In the genomic region with DNA sequence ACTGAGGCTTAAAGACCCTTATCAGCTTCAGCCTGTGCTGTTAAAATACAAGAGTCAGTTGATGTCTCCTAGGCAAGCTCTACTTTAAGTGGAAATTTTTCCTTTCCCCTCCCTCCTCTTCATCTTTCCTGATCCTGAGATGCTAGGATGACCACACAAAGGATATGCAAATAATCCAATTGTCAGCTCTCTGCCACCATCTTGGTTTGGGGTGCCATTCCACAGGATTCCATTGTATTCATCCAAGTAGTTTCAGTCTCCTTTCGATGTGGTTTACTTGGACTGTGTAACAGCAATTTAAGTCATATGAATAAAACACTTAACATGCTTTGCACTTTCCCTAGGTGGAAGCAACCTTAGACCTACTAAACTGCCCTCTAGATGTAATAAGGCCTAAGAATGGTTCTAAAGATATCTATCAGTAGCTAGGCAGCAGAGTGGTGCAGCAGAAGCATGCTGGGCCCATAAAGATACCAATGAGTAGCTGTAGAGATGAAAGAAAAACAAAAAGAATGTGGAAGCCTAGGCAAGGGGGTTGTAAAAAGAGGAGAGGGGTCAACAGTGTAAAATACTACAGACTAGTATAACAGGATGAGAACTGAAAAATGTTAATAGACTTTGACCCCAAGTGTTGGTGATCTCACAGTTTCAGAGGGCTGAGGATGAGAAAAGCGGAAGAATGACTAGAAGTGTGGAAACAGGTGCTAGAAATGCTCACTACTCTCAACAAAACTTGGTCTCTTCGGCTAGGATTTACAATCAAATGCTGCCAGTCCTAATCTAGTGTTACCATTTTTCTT, we compare ENCODE assay signal across 15 cellular contexts. TPM values are rescaled to one million over a fixed set of nuclear protein-coding genes. Genes with fewer than 3 reads are reported as not detected.
DNase-seq lines count a peak whose midpoint lies in the region; ATAC-seq and TF ChIP-seq lines count a peak whose summit lies in the region.
"Had no signal": no experiment of that assay in that cellular context is flagged by ENCODE, and none has a peak within 500 bp of the region (broad histone marks: within the 10 kb centered on the region; RNA-seq: fewer than 3 reads in every experiment).

No MANE protein-coding gene starts in this region.

- CTCF ChIA-PET in Calu3 (lab: Charles Lee) = no interaction called here

- no peak overlapping the region for H3K9ac ChIP-seq in H9 (ENCODE audit: extremely low read depth, insufficient read length, low read length)

- TF ChIP-seq CTCF in Calu3 (IDR thresholded peaks at IDR 0.05; ENCODE audit: unreplicated experiment) = no peak
- no peak for TF ChIP-seq CTCF in H9 (conservative IDR thresholded peaks at IDR 0.05)
- TF ChIP-seq CTCF in CD14-positive monocyte (IDR thresholded peaks at IDR 0.05) = no peak

- H3K14ac ChIP-seq in H9 (ENCODE audit: insufficient read depth, low read length) = no peak overlapping the region

- no peaks in the 10 kb centered on the region; the same call in 1 of the 2 replicates for H3K4me1 ChIP-seq in H9 (ENCODE audit: insufficient read depth, low read length)

- H3K23me2 ChIP-seq in H9 (ENCODE audit: insufficient read length, low read depth, low read length, poor library complexity, severe bottlenecking) = peaks cover 12% of the 10 kb centered on the region

- H2AK5ac ChIP-seq in H9 (ENCODE audit: insufficient read length, low read length) = no peak overlapping the region

- H4K8ac ChIP-seq in H9 (replicated peaks; ENCODE audit: insufficient read length, low read depth, low read length) = no peak overlapping the region

- no peak overlapping the region for H3K56ac ChIP-seq in H9 (ENCODE audit: insufficient read length, low read depth, low read length)

- no peak overlapping the region for H2BK12ac ChIP-seq in H9 (ENCODE audit: insufficient read length, low read depth, low read length)

- no peaks in the 10 kb centered on the region for H3K79me1 ChIP-seq in H9 (ENCODE audit: insufficient read depth, low read depth, low read length, poor library complexity, severe bottlenecking)

- H3K4me2 ChIP-seq in H9 (ENCODE audit: insufficient read depth, insufficient read length, low read length) = no peak overlapping the region

- no peak overlapping the region for H2BK5ac ChIP-seq in H9 (ENCODE audit: insufficient read length, low read length)

- no peak overlapping the region for H3T11ph ChIP-seq in H9 (ENCODE audit: low read length)

- H3K18ac ChIP-seq in H9 (ENCODE audit: insufficient read length, low read depth, low read length) = no peak overlapping the region

- H3K9me3 Mint-ChIP-seq in Calu3 (ENCODE audit: low read depth, unreplicated experiment) (no peaks in the 10 kb centered on the region), H9 (no peaks in the 10 kb centered on the region), CD14-positive monocyte (peaks cover 0 to 2% (median 0%) of the 10 kb centered on the region in 7 donors)
- H3K9me3 Mint-ChIP-seq: activated T-helper 2 cell treated with anti-CD3 and anti-CD28 coated beads, Interferon-gamma antibody, Interleukin-2, Interleukin-4, amounts not matched to agents 10 μg/mL and 5 μg/mL and 100 μg/mL, durations not matched to agents 14 hours and 24 hours and 36 hours had no signal

- no peak overlapping the region for H4K91ac ChIP-seq in H9 (ENCODE audit: insufficient read length, low read depth, low read length)

- no peaks in the 10 kb centered on the region for H4K20me1 ChIP-seq in H9 (ENCODE audit: control insufficient read depth, insufficient read depth, insufficient read length)

- DNase-seq in Calu3 = no peak
- peak; percentile 66 for DNase-seq in NOMO-1 treated with dmso at 0.1 percent for 144 hours (lab: John Stamatoyannopoulos, UW; ENCODE audit: unreplicated experiment)
- DNase-seq in H9 = no peak
- DNase-seq in CD14-positive monocyte (ENCODE audit: low spot score) = no peak
- DNase-seq in stimulated activated CD4-positive, alpha-beta T cell treated with anti-CD3 and anti-CD28 coated beads, Interleukin-15, amount 100 ng/mL, for 24 hours = no peak
- DNase-seq: GF-D8, left cardiac atrium, NCI-H1436, ovary, upper lobe of left lung, WERI-Rb-1 had no signal

- no peak overlapping the region for H3K27ac ChIP-seq in H9 (ENCODE audit: insufficient read length, low read depth, low read length)
- H3K27ac ChIP-seq: ovary, upper lobe of left lung, WERI-Rb-1 had no signal

- no peak overlapping the region for H3K4ac ChIP-seq in H9 (ENCODE audit: low read depth, low read length)

- no peaks in the 10 kb centered on the region for H3K79me2 ChIP-seq in H9 (ENCODE audit: insufficient read depth, low read length)

- H3K23ac ChIP-seq in H9 (ENCODE audit: insufficient read length, low read depth, low read length) = no peak overlapping the region

- no peaks in the 10 kb centered on the region for H3K27me3 ChIP-seq in H9 (ENCODE audit: insufficient read depth, low read length)
- H3K27me3 ChIP-seq: ovary had no signal

- intact Hi-C loops in Calu3 (cut with micrococcal nuclease; ENCODE audit: unreplicated experiment) (no loop called here), CD14-positive monocyte (cut with micrococcal nuclease) (loop anchor here (10.0 kb wide), 1 partner anchor 102 kb away; a partner anchor contains a TSS)

- no peak overlapping the region for H3K4me3 Mint-ChIP-seq in Calu3 (ENCODE audit: low read depth, unreplicated experiment)
- no peak overlapping the region for H3K4me3 Mint-ChIP-seq in H9
- H3K4me3 Mint-ChIP-seq in CD14-positive monocyte = no peak overlapping the region

- peaks cover 57% of the 10 kb centered on the region for H3K36me3 Mint-ChIP-seq in Calu3 (ENCODE audit: insufficient read depth, unreplicated experiment)
- no peaks in the 10 kb centered on the region; a peak in 1 of 7 replicates for H3K36me3 Mint-ChIP-seq in H9 (ENCODE audit: insufficient read depth in 1 of 3, low read depth in 3 of 3)
- H3K36me3 Mint-ChIP-seq in CD14-positive monocyte = peaks cover 0 to 3% of the 10 kb centered on the region in 2 donors

- no CpG with 5 or more reads among the region's 3 CpGs for WGBS in H9 (ENCODE audit: extremely low coverage, insufficient read length, low lambda C conversion rate)

- H2BK20ac ChIP-seq in H9 (ENCODE audit: low read depth, low read length, poor library complexity, severe bottlenecking) = no peak overlapping the region

- H3K9me3 ChIP-seq in H9 (ENCODE audit: control insufficient read depth, low read depth, low read length) = no peaks in the 10 kb centered on the region
- H3K9me3 ChIP-seq: ovary, upper lobe of left lung had no signal

- no peak overlapping the region for H4K5ac ChIP-seq in H9 (ENCODE audit: insufficient read length, low read depth, low read length)

- H2AFZ ChIP-seq in H9 (ENCODE audit: low read length) = no peak overlapping the region

- H3K4me1 Mint-ChIP-seq in Calu3 (ENCODE audit: low read depth, unreplicated experiment) (peaks cover 46% of the 10 kb centered on the region), H9 (peaks cover 32 to 41% of the 10 kb centered on the region in 2 experiments), CD14-positive monocyte (peaks cover 24% of the 10 kb centered on the region)

- H3K27ac Mint-ChIP-seq in Calu3 (ENCODE audit: unreplicated experiment) (peak overlapping the region; percentile 15), H9 (no peak overlapping the region), CD14-positive monocyte (no peak overlapping the region)
- H3K27ac Mint-ChIP-seq: activated T-helper 2 cell treated with anti-CD3 and anti-CD28 coated beads, Interferon-gamma antibody, Interleukin-2, Interleukin-4, amounts not matched to agents 10 μg/mL and 5 μg/mL and 100 μg/mL, durations not matched to agents 14 hours and 24 hours and 36 hours had no signal

- ATAC-seq in GM19395 (IDR thresholded peaks at IDR 0.05; ENCODE audit: unreplicated experiment) (peak; percentile 70), HG02885 (IDR thresholded peaks at IDR 0.05; ENCODE audit: poor library complexity, unreplicated experiment) (peak; percentile 68), GM21723 (IDR thresholded peaks at IDR 0.05; ENCODE audit: unreplicated experiment) (no peak)
- ATAC-seq: left cardiac atrium had no signal

- no peaks in the 10 kb centered on the region for H3K27me3 Mint-ChIP-seq in Calu3 (ENCODE audit: unreplicated experiment)
- peaks cover 30% of the 10 kb centered on the region for H3K27me3 Mint-ChIP-seq in H9 (ENCODE audit: low read depth)
- peaks cover 36 to 46% (median 37%) of the 10 kb centered on the region in 3 donors for H3K27me3 Mint-ChIP-seq in CD14-positive monocyte (ENCODE audit: low read depth in 3 of 3)

- H2BK15ac ChIP-seq in H9 (ENCODE audit: low read depth, low read length) = no peak overlapping the region

- H2BK120ac ChIP-seq in H9 (ENCODE audit: low read depth, low read length, poor library complexity, severe bottlenecking) = no peak overlapping the region

- no TSS peak for BruUV-seq in Calu3 (replicated peaks; lab: Mats Ljungman, UMichigan)

RNA-seq across cellular contexts. Expression of a gene that starts 2.4 kb away (rescaled TPM):
- total RNA-seq in Calu3 (2022) (3.4 and 4.6 TPM in 2 replicates), H9 (2021) (2.5 and 2.9 TPM in 2 replicates)
- polyA plus RNA-seq in CD14-positive monocyte = not detected

RNA-seq across cellular contexts. Expression of a gene that starts 31.0 kb away (rescaled TPM):
- 38.5 and 38.7 TPM in 2 replicates for total RNA-seq in Calu3 (2022)
- total RNA-seq in H9 (2021) = 6.6 and 6.7 TPM in 2 replicates
- not detected for polyA plus RNA-seq in CD14-positive monocyte
- total RNA-seq: activated T-helper 2 cell treated with anti-CD3 and anti-CD28 coated beads, Interferon-gamma antibody, Interleukin-2, Interleukin-4, amounts not matched to agents 10 μg/mL and 5 μg/mL and 100 μg/mL, durations not matched to agents 14 hours and 24 hours and 36 hours had no signal
